ENCODE assay signal across 8 cellular contexts in the genomic region with DNA sequence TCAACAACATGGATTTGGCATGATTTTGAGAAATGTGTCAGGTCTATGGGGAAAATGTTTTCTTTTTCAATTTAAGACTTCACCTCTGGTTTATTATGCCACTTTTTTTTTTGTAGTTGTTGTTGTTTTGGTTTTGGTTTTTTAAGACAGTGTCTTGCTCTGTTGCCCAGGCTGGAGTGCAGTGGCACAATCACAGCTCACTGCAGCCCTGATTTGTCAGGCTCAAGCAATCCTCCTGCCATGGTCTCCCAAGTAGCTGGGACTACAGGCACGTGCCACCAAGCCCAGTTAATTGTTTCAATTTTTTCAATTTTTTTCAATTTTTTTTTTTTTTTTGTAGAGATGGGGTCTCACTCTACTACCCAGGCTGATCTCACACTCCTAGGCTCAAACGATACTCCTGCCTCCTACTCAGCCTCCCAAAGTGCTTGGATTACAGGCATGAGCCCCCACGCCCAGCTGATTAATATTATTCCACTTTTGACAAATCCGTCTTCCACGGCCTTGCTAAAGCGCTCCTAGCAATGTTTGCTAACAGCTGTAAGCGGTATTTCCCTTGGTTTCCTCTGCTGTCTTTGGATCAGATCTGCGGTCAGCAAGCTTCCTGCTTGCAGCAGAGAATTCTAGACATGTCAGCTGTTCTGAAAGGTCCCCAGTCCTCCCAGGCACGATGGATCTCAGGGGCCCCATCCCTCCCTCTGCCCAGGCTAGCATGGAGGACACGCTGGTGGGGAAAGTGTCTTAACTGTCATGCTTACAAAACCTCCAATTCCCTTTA. TPM values are rescaled to one million over a fixed set of nuclear protein-coding genes. Genes with fewer than 3 reads are reported as not detected.
DNase-seq lines count a peak whose midpoint lies in the region; ATAC-seq and TF ChIP-seq lines count a peak whose summit lies in the region.

No MANE protein-coding gene starts in this region.

- POLR2A ChIA-PET in Panc1 (lab: Charles Lee) (interaction anchor here (0.6 to 0.7 kb wide), 2 partner anchors 149 to 244 kb away, joined by 4 to 7 read pairs; no protein-coding TSS in a partner anchor), HEK293T (lab: Yijun Ruan, JAX) (no interaction called here)

- no peak overlapping the region for H3K27ac ChIP-seq in Panc1 (ENCODE audit: low read length)
- H3K27ac ChIP-seq in foreskin keratinocyte: no peak overlapping the region

- no TSS peak for BruUV-seq in Panc1 (replicated peaks; lab: Mats Ljungman, UMichigan)

- CTCF ChIA-PET in Panc1 (lab: Charles Lee): no interaction called here
- CTCF ChIA-PET in HEK293T (lab: Yijun Ruan, JAX): interaction anchor here (0.6 kb wide), 2 partner anchors 47 to 173 kb away, joined by 3 read pairs; no protein-coding TSS in a partner anchor

- in situ Hi-C loops in Panc1 (cut with HindIII; ENCODE audit: low pct_unique_long_range_greater_than_20kb, low sequenced_read_pairs): no loop called here

- H3K4me1 ChIP-seq in Panc1 (ENCODE audit: control insufficient read depth, insufficient read depth, low read length) (no peaks in the 10 kb centered on the region), foreskin keratinocyte (no peaks in the 10 kb centered on the region)

- H3K36me3 ChIP-seq in Panc1 (ENCODE audit: control insufficient read depth, insufficient read depth, low read length): no peaks in the 10 kb centered on the region

- H3K4me3 ChIP-seq in Panc1 (ENCODE audit: low read depth in 2 of 2, low read length in 2 of 2): no peak overlapping the region

- H3K36me3 Mint-ChIP-seq in natural killer cell treated with Interleukin-12 subunit alpha and Interleukin-12 subunit beta and Interleukin-15 and Interleukin-18, amount 100 ng/mL, for 72 hours: peaks cover 11% of the 10 kb centered on the region

- TF ChIP-seq CTCF in Panc1 (IDR thresholded peaks at IDR 0.05): no peak
- no peak for TF ChIP-seq CTCF in foreskin keratinocyte (conservative IDR thresholded peaks at IDR 0.05)

- H3K4me1 Mint-ChIP-seq in natural killer cell treated with Interleukin-12 subunit alpha and Interleukin-12 subunit beta and Interleukin-15 and Interleukin-18, amount 100 ng/mL, for 72 hours (ENCODE audit: low read depth in 2 of 2): peaks cover 10 to 13% of the 10 kb centered on the region in 2 donors

- peak overlapping the region; percentile 75 to 92 for H3K27ac Mint-ChIP-seq in natural killer cell treated with Interleukin-12 subunit alpha and Interleukin-12 subunit beta and Interleukin-15 and Interleukin-18, amount 100 ng/mL, for 72 hours

- peaks cover 9% of the 10 kb centered on the region for H3K9me3 Mint-ChIP-seq in natural killer cell treated with Interleukin-12 subunit alpha and Interleukin-12 subunit beta and Interleukin-15 and Interleukin-18, amount 100 ng/mL, for 72 hours

- H3K27me3 ChIP-seq in Panc1 (ENCODE audit: control insufficient read depth, insufficient read depth, low read length) (no peaks in the 10 kb centered on the region), foreskin keratinocyte (no peaks in the 10 kb centered on the region)

- DNase-seq in CD1c-positive myeloid dendritic cell (ENCODE audit: extremely low spot score) (peak; percentile 82), Panc1 (ENCODE audit: low read depth, low spot score) (no peak), dedifferentiated amniotic fluid mesenchymal stem cell (ENCODE audit: extremely low spot score) (peak; percentile 46), HUDEP-2 (lab: John Stamatoyannopoulos, UW; ENCODE audit: unreplicated experiment in 76 of 76) (no peak), HEK293T (ENCODE audit: extremely low spot score) (no peak), foreskin keratinocyte (no peak), cerebellar cortex (ENCODE audit: low spot score) (no peak)
- no peak for DNase-seq in natural killer cell treated with Interleukin-12 subunit alpha and Interleukin-12 subunit beta and Interleukin-15 and Interleukin-18, amount 100 ng/mL, for 72 hours (ENCODE audit: low spot score)

- no peaks in the 10 kb centered on the region for H3K27me3 Mint-ChIP-seq in natural killer cell treated with Interleukin-12 subunit alpha and Interleukin-12 subunit beta and Interleukin-15 and Interleukin-18, amount 100 ng/mL, for 72 hours

- intact Hi-C loops in Panc1 (cut with micrococcal nuclease; ENCODE audit: unreplicated experiment): no loop called here

- peak overlapping the region; percentile 64 for H3K4me3 Mint-ChIP-seq in natural killer cell treated with Interleukin-12 subunit alpha and Interleukin-12 subunit beta and Interleukin-15 and Interleukin-18, amount 100 ng/mL, for 72 hours

- H3K9me3 ChIP-seq in Panc1 (ENCODE audit: control insufficient read depth, insufficient read depth, low read depth, low read length): no peaks in the 10 kb centered on the region

- ATAC-seq in Panc1 (peak; percentile 65; the same call in 1 of the 2 replicates), foreskin keratinocyte (no peak)
- ATAC-seq in natural killer cell treated with Interleukin-12 subunit alpha and Interleukin-12 subunit beta and Interleukin-15 and Interleukin-18, amount 100 ng/mL, for 72 hours: peak; percentile 74 to 78

TF ChIP-seq in HEK293T, 16 proteins besides CTCF, POLR2A, EP300 and RAD21:
- no peak for TF ChIP-seq PKNOX1 (IDR thresholded peaks at IDR 0.05)
- no peak for TF ChIP-seq SUZ12 (IDR thresholded peaks at IDR 0.05)
- no peak for TF ChIP-seq FOXM1 (IDR thresholded peaks at IDR 0.05; ENCODE audit: borderline replicate concordance)
- TF ChIP-seq LEF1 (IDR thresholded peaks at IDR 0.05; ENCODE audit: borderline replicate concordance): no peak
- TF ChIP-seq FOXA1 (IDR thresholded peaks at IDR 0.05): no peak
- TF ChIP-seq ZNF384 (IDR thresholded peaks at IDR 0.05): no peak
- no peak for TF ChIP-seq ARNT (IDR thresholded peaks at IDR 0.05)
- no peak for TF ChIP-seq CTBP1 (IDR thresholded peaks at IDR 0.05; ENCODE audit: borderline replicate concordance)
- TF ChIP-seq TARDBP (IDR thresholded peaks at IDR 0.05): no peak
- no peak for TF ChIP-seq FOXK2 (IDR thresholded peaks at IDR 0.05)
- TF ChIP-seq NFRKB (IDR thresholded peaks at IDR 0.05): no peak
- no peak for TF ChIP-seq ELF4 (IDR thresholded peaks at IDR 0.05)
- no peak for TF ChIP-seq SP1 (IDR thresholded peaks at IDR 0.05)
- TF ChIP-seq HDGF (IDR thresholded peaks at IDR 0.05; ENCODE audit: borderline replicate concordance): no peak
- TF ChIP-seq BHLHE40 (IDR thresholded peaks at IDR 0.05; ENCODE audit: borderline replicate concordance): no peak
- TF ChIP-seq L3MBTL2 (conservative IDR thresholded peaks at IDR 0.05): no peak

RNA-seq across cellular contexts. Expression of gene MILR1, which starts 7.0 kb away (rescaled TPM):
- total RNA-seq in Panc1 (2021; ENCODE audit: unreplicated experiment) (not detected), foreskin keratinocyte (not detected in 2 replicates)
- not detected for polyA plus RNA-seq in Panc1 (2012; ENCODE audit: insufficient read length)
- total RNA-seq in natural killer cell treated with Interleukin-12 subunit alpha and Interleukin-12 subunit beta and Interleukin-15 and Interleukin-18, amount 100 ng/mL, for 72 hours: 1 to 10 TPM; 5.0 to 6.9 TPM
- polyA plus RNA-seq in foreskin keratinocyte: not detected in 2 replicates

RNA-seq across cellular contexts. Expression of gene PECAM1, which starts 51.3 kb away (rescaled TPM):
- total RNA-seq in Panc1 (2021; ENCODE audit: unreplicated experiment) (0.57 TPM), foreskin keratinocyte (not detected in 2 replicates)
- polyA plus RNA-seq in Panc1 (2012; ENCODE audit: insufficient read length): 0.16 TPM
- total RNA-seq in natural killer cell treated with Interleukin-12 subunit alpha and Interleukin-12 subunit beta and Interleukin-15 and Interleukin-18, amount 100 ng/mL, for 72 hours: 10 to 100 TPM in 1 of 2 donors, 1 to 10 TPM in 1; 8.1 to 17.1 TPM
- polyA plus RNA-seq in foreskin keratinocyte: not detected in 2 replicates

RNA-seq across cellular contexts. Expression of gene POLG2, which starts 54.9 kb away (rescaled TPM):
- total RNA-seq in Panc1 (2021; ENCODE audit: unreplicated experiment) (19.6 TPM), foreskin keratinocyte (9.3 and 11.0 TPM in 2 replicates)
- polyA plus RNA-seq in Panc1 (2012; ENCODE audit: insufficient read length): 7.7 TPM
- total RNA-seq in natural killer cell treated with Interleukin-12 subunit alpha and Interleukin-12 subunit beta and Interleukin-15 and Interleukin-18, amount 100 ng/mL, for 72 hours: 10 to 100 TPM; 32.6 to 61.1 TPM
- 6.4 and 7.8 TPM in 2 replicates for polyA plus RNA-seq in foreskin keratinocyte

Comparison
In these comparisons a context has a peak if more than half of its experiments do, and no peak if none do; other contexts are left out.
1. DNase-seq: peak in CD1c-positive myeloid dendritic cell (single experiment) and dedifferentiated amniotic fluid mesenchymal stem cell (single experiment); none in Panc1 (single experiment), natural killer cell treated with Interleukin-12 subunit alpha and Interleukin-12 subunit beta and Interleukin-15 and Interleukin-18, amount 100 ng/mL, for 72 hours (single experiment), HUDEP-2 (0 of 76), HEK293T (single experiment), foreskin keratinocyte (0 of 2) and cerebellar cortex (single experiment).